Comparison of ENCODE assay signal across 1 cellular context in genomic region chr22:50058338-50059184, GRCh38.
TF ChIP-seq lines count a peak whose summit lies in the region.

No MANE protein-coding gene starts in this region.

TF ChIP-seq in endothelial cell of umbilical vein, 7 proteins besides CTCF, POLR2A, EP300 and RAD21:
- no peak for TF ChIP-seq POLR2AphosphoS5 (IDR thresholded peaks at IDR 0.05; ENCODE audit: insufficient read depth, low read depth, low read length)
- TF ChIP-seq EZH2 (IDR thresholded peaks at IDR 0.05; ENCODE audit: borderline replicate concordance, low read depth, low read length, severe bottlenecking): peak; percentile 98
